Comparison of ENCODE assay signal across 27 cellular contexts in genomic region chr7:15764010-15764409, GRCh38.
"Had no signal": no experiment of that assay in that cellular context is flagged by ENCODE, and none has a peak within 500 bp of the region (broad histone marks: within the 10 kb centered on the region; RNA-seq: fewer than 3 reads in every experiment).

No MANE protein-coding gene starts in this region.

- H3K9me3 ChIP-seq: ascending aorta, SJCRH30 had no signal

- H3K36me3 ChIP-seq: ascending aorta, cardiac muscle cell, SJCRH30 had no signal

- H3K4me2 ChIP-seq: KMS-11 had no signal

- H3K4me3 ChIP-seq: ascending aorta, cardiac muscle cell, SJCRH30, SK-N-MC had no signal

- H3K4me1 ChIP-seq: ascending aorta had no signal

- DNase-seq: activated CD4-positive, alpha-beta T cell treated with anti-CD3 and anti-CD28 coated beads, Interleukin-2, amount 10 ng/mL, durations not matched to agents 24 days and 14 days; activated CD4-positive, alpha-beta T cell treated with anti-CD3 and anti-CD28 coated beads, Interleukin-2, amount 50 U/mL, for 4 hours; activated CD8-positive, alpha-beta T cell treated with anti-CD3 and anti-CD28 coated beads for 36 hours; activated gamma-delta T cell; activated naive CD4-positive, alpha-beta T cell treated with Interleukin-2 at 50 U/mL for 16 hours; activated naive CD8-positive, alpha-beta T cell treated with anti-CD3 and anti-CD28 coated beads, Interleukin-2, amount 10 ng/mL, durations not matched to agents 7 days and 5 days; activated T-cell treated with anti-CD3 and anti-CD28 coated beads, Interleukin-2, amount 50 U/mL, for 1 hour; amygdala; MM.1S; MV-4-11; NCI-H1092; NCI-H1436 treated with DMSO at 0.1 percent for 48 hours; NCI-H1694 treated with DMSO at 0.1 percent for 48 hours; NCI-H2029; NCI-H510A; NCI-H526; NCI-H748 treated with DMSO at 0.1 percent for 48 hours; NK-92 treated with Interleukin-12 subunit alpha and Interleukin-12 subunit beta, amount 100 ng/mL, for 24 hours; PC-3; SJCRH30; T1000 had no signal

- H3K27ac ChIP-seq: cardiac muscle cell, KMS-11, RWPE1, SJCRH30, SK-N-MC had no signal

- H3K9ac ChIP-seq: KMS-11 had no signal

- ATAC-seq: activated CD8-positive, alpha-beta T cell treated with anti-CD3 and anti-CD28 coated beads for 36 hours; PC-3; Right ventricle myocardium inferior had no signal

- H3K27me3 ChIP-seq: ascending aorta, cardiac muscle cell, SJCRH30 had no signal
